Comparison of ENCODE assay signal across 1 cellular context in the genomic region with DNA sequence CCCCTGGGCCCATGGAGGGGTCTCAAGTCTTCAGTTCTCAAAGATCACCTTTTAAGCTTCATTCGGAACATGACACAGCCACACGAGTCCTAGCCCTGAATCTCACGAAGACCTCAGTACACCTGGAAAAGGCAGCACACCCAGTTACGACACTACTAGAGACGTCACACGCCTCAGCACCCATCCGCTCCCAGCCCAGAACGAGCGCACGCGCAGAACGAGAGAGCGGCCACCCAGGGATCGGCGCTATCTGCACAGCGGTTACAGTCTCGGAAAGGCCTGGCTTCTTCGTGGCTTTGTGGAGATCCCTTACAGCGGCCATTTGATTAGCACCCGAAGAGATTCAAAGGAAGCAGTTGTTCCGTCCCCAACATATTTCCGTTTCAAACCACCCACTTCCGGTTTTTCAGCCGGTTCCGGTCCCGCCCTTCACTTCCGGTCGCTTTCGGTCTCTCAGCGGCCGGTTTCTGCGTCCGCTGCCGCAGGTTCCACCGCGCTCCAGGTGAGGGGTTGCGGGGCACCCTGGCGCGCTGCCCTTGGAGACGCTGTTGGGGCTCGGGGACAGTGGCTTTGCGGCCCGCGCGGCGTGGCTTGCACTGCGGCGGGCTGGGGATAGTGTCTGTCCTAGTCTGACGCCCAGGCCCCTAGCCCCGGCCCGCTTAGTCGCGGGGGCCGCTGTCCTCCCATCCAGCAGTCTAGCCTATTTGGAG.
TF ChIP-seq lines count a peak whose summit lies in the region.

A gene with protein sequence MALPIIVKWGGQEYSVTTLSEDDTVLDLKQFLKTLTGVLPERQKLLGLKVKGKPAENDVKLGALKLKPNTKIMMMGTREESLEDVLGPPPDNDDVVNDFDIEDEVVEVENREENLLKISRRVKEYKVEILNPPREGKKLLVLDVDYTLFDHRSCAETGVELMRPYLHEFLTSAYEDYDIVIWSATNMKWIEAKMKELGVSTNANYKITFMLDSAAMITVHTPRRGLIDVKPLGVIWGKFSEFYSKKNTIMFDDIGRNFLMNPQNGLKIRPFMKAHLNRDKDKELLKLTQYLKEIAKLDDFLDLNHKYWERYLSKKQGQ (plus strand): TSS at position 432 of the 710 bp plus-strand sequence. CDS start 5,626 bp downstream, outside the sequence.

TF ChIP-seq in HepG2, 621 proteins besides CTCF, POLR2A, EP300 and RAD21 (continued from another document and continues in another):
- TF ChIP-seq, protein P1, sequence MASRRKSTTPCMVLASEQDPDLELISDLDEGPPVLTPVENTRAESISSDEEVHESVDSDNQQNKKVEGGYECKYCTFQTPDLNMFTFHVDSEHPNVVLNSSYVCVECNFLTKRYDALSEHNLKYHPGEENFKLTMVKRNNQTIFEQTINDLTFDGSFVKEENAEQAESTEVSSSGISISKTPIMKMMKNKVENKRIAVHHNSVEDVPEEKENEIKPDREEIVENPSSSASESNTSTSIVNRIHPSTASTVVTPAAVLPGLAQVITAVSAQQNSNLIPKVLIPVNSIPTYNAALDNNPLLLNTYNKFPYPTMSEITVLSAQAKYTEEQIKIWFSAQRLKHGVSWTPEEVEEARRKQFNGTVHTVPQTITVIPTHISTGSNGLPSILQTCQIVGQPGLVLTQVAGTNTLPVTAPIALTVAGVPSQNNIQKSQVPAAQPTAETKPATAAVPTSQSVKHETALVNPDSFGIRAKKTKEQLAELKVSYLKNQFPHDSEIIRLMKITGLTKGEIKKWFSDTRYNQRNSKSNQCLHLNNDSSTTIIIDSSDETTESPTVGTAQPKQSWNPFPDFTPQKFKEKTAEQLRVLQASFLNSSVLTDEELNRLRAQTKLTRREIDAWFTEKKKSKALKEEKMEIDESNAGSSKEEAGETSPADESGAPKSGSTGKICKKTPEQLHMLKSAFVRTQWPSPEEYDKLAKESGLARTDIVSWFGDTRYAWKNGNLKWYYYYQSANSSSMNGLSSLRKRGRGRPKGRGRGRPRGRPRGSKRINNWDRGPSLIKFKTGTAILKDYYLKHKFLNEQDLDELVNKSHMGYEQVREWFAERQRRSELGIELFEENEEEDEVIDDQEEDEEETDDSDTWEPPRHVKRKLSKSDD (CRISPR knock-in tag; IDR thresholded peaks at IDR 0.05; ENCODE audit: low read depth): 0 out of 2 replicates have a peak, but pooled peaks have one; percentile 24
- TF ChIP-seq ZNF441 (CRISPR knock-in tag; IDR thresholded peaks at IDR 0.05; ENCODE audit: borderline replicate concordance): peak; percentile 71; the same call in 1 of the 2 replicates
- TF ChIP-seq, protein P2, sequence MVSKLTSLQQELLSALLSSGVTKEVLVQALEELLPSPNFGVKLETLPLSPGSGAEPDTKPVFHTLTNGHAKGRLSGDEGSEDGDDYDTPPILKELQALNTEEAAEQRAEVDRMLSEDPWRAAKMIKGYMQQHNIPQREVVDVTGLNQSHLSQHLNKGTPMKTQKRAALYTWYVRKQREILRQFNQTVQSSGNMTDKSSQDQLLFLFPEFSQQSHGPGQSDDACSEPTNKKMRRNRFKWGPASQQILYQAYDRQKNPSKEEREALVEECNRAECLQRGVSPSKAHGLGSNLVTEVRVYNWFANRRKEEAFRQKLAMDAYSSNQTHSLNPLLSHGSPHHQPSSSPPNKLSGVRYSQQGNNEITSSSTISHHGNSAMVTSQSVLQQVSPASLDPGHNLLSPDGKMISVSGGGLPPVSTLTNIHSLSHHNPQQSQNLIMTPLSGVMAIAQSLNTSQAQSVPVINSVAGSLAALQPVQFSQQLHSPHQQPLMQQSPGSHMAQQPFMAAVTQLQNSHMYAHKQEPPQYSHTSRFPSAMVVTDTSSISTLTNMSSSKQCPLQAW (CRISPR knock-in tag; IDR thresholded peaks at IDR 0.05): peak; percentile 59
- TF ChIP-seq ZNF430 (CRISPR knock-in tag; IDR thresholded peaks at IDR 0.05): no peak
- 0 out of 2 replicates have a peak, but pooled peaks have one; percentile 47 for TF ChIP-seq ZNF510 (CRISPR knock-in tag; IDR thresholded peaks at IDR 0.05; ENCODE audit: low read depth)
- TF ChIP-seq ZNF251 (CRISPR knock-in tag; IDR thresholded peaks at IDR 0.05): no peak
- no peak for TF ChIP-seq ZFYVE20 (CRISPR knock-in tag; IDR thresholded peaks at IDR 0.05; ENCODE audit: borderline replicate concordance, low read depth)
- TF ChIP-seq, protein P3, sequence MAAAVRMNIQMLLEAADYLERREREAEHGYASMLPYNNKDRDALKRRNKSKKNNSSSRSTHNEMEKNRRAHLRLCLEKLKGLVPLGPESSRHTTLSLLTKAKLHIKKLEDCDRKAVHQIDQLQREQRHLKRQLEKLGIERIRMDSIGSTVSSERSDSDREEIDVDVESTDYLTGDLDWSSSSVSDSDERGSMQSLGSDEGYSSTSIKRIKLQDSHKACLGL (CRISPR knock-in tag; IDR thresholded peaks at IDR 0.05): peak; percentile 74
- TF ChIP-seq, protein P4, sequence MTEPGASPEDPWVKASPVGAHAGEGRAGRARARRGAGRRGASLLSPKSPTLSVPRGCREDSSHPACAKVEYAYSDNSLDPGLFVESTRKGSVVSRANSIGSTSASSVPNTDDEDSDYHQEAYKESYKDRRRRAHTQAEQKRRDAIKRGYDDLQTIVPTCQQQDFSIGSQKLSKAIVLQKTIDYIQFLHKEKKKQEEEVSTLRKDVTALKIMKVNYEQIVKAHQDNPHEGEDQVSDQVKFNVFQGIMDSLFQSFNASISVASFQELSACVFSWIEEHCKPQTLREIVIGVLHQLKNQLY (CRISPR knock-in tag; IDR thresholded peaks at IDR 0.05): no peak
- TF ChIP-seq ZMYM3 (CRISPR knock-in tag; IDR thresholded peaks at IDR 0.05): 0 out of 2 replicates have a peak, but pooled peaks have one; percentile 43
- TF ChIP-seq, protein P5, sequence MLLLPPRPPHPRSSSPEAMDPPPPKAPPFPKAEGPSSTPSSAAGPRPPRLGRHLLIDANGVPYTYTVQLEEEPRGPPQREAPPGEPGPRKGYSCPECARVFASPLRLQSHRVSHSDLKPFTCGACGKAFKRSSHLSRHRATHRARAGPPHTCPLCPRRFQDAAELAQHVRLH (CRISPR knock-in tag; IDR thresholded peaks at IDR 0.05; ENCODE audit: borderline replicate concordance, low read depth): peak; percentile 49; the same call in 1 of the 2 replicates
- TF ChIP-seq CC2D1A (CRISPR knock-in tag; IDR thresholded peaks at IDR 0.05): no peak
- peak; percentile 71 for TF ChIP-seq RBM39 (IDR thresholded peaks at IDR 0.05; ENCODE audit: low read depth, low read length, poor library complexity, severe bottlenecking)
- TF ChIP-seq KLF9 (CRISPR knock-in tag; IDR thresholded peaks at IDR 0.05; ENCODE audit: low read depth): no peak
- peak; percentile 79; the same call in 1 of the 2 replicates for TF ChIP-seq ZNF30 (CRISPR knock-in tag; IDR thresholded peaks at IDR 0.05)
- peak; percentile 35; the same call in 1 of the 2 replicates for TF ChIP-seq ZNF333 (CRISPR knock-in tag; IDR thresholded peaks at IDR 0.05; ENCODE audit: borderline replicate concordance)
- TF ChIP-seq ZNF567 (CRISPR knock-in tag; IDR thresholded peaks at IDR 0.05; ENCODE audit: borderline replicate concordance): 0 out of 2 replicates have a peak, but pooled peaks have one; percentile 42
- TF ChIP-seq, protein P6, sequence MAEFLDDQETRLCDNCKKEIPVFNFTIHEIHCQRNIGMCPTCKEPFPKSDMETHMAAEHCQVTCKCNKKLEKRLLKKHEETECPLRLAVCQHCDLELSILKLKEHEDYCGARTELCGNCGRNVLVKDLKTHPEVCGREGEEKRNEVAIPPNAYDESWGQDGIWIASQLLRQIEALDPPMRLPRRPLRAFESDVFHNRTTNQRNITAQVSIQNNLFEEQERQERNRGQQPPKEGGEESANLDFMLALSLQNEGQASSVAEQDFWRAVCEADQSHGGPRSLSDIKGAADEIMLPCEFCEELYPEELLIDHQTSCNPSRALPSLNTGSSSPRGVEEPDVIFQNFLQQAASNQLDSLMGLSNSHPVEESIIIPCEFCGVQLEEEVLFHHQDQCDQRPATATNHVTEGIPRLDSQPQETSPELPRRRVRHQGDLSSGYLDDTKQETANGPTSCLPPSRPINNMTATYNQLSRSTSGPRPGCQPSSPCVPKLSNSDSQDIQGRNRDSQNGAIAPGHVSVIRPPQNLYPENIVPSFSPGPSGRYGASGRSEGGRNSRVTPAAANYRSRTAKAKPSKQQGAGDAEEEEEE (CRISPR knock-in tag; IDR thresholded peaks at IDR 0.05; ENCODE audit: borderline replicate concordance): no peak
- TF ChIP-seq, protein P7, sequence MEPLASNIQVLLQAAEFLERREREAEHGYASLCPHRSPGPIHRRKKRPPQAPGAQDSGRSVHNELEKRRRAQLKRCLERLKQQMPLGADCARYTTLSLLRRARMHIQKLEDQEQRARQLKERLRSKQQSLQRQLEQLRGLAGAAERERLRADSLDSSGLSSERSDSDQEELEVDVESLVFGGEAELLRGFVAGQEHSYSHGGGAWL (CRISPR knock-in tag; IDR thresholded peaks at IDR 0.05): peak; percentile 63; the same call in 1 of the 2 replicates
- peak; percentile 84 for TF ChIP-seq ZNF891 (CRISPR knock-in tag; IDR thresholded peaks at IDR 0.05)
- TF ChIP-seq ZNF782 (CRISPR knock-in tag; IDR thresholded peaks at IDR 0.05; ENCODE audit: borderline replicate concordance): no peak
- TF ChIP-seq, protein P8, sequence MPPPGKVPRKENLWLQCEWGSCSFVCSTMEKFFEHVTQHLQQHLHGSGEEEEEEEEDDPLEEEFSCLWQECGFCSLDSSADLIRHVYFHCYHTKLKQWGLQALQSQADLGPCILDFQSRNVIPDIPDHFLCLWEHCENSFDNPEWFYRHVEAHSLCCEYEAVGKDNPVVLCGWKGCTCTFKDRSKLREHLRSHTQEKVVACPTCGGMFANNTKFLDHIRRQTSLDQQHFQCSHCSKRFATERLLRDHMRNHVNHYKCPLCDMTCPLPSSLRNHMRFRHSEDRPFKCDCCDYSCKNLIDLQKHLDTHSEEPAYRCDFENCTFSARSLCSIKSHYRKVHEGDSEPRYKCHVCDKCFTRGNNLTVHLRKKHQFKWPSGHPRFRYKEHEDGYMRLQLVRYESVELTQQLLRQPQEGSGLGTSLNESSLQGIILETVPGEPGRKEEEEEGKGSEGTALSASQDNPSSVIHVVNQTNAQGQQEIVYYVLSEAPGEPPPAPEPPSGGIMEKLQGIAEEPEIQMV (CRISPR knock-in tag; IDR thresholded peaks at IDR 0.05; ENCODE audit: low read depth): peak; percentile 98
- TF ChIP-seq, protein P9, sequence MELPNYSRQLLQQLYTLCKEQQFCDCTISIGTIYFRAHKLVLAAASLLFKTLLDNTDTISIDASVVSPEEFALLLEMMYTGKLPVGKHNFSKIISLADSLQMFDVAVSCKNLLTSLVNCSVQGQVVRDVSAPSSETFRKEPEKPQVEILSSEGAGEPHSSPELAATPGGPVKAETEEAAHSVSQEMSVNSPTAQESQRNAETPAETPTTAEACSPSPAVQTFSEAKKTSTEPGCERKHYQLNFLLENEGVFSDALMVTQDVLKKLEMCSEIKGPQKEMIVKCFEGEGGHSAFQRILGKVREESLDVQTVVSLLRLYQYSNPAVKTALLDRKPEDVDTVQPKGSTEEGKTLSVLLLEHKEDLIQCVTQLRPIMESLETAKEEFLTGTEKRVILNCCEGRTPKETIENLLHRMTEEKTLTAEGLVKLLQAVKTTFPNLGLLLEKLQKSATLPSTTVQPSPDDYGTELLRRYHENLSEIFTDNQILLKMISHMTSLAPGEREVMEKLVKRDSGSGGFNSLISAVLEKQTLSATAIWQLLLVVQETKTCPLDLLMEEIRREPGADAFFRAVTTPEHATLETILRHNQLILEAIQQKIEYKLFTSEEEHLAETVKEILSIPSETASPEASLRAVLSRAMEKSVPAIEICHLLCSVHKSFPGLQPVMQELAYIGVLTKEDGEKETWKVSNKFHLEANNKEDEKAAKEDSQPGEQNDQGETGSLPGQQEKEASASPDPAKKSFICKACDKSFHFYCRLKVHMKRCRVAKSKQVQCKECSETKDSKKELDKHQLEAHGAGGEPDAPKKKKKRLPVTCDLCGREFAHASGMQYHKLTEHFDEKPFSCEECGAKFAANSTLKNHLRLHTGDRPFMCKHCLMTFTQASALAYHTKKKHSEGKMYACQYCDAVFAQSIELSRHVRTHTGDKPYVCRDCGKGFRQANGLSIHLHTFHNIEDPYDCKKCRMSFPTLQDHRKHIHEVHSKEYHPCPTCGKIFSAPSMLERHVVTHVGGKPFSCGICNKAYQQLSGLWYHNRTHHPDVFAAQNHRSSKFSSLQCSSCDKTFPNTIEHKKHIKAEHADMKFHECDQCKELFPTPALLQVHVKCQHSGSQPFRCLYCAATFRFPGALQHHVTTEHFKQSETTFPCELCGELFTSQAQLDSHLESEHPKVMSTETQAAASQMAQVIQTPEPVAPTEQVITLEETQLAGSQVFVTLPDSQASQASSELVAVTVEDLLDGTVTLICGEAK (IDR thresholded peaks at IDR 0.05): peak; percentile 95
- TF ChIP-seq, protein P9 (CRISPR knock-in tag; IDR thresholded peaks at IDR 0.05): no peak; the same call in 1 of the 2 replicates
- TF ChIP-seq, protein P10, sequence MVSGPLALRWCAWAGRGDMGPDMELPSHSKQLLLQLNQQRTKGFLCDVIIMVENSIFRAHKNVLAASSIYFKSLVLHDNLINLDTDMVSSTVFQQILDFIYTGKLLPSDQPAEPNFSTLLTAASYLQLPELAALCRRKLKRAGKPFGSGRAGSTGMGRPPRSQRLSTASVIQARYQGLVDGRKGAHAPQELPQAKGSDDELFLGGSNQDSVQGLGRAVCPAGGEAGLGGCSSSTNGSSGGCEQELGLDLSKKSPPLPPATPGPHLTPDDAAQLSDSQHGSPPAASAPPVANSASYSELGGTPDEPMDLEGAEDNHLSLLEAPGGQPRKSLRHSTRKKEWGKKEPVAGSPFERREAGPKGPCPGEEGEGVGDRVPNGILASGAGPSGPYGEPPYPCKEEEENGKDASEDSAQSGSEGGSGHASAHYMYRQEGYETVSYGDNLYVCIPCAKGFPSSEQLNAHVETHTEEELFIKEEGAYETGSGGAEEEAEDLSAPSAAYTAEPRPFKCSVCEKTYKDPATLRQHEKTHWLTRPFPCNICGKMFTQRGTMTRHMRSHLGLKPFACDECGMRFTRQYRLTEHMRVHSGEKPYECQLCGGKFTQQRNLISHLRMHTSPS (CRISPR knock-in tag; IDR thresholded peaks at IDR 0.05; ENCODE audit: low read depth): peak; percentile 35; the same call in 1 of the 2 replicates
- TF ChIP-seq ZNF577 (CRISPR knock-in tag; IDR thresholded peaks at IDR 0.05; ENCODE audit: borderline replicate concordance, low read depth): no peak
- peak; percentile 87 for TF ChIP-seq POGZ (CRISPR knock-in tag; IDR thresholded peaks at IDR 0.05)
